Comparison of ENCODE assay signal across 8 cellular contexts in the genomic region with DNA sequence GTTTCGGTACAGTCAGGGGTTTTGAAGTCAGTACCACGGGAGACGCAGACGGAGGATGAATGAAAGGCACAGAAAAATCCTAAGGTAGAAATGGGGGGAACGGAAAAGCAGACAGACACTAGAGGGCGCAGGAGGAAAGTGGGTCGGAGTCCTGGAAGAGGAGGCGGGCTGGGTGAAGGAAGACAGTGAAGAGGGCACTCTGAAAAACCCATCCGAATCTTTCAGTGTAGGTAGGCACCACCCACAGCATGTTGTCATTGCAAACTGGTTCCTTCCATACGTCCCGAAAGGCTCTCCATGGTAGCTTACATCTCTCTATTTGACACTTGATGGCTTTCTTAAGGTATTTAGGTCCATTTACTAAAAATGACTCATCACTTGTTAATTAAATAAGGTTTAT. TPM values are rescaled to one million over a fixed set of nuclear protein-coding genes. Genes with fewer than 3 reads are reported as not detected.
DNase-seq lines count a peak whose midpoint lies in the region; ATAC-seq and TF ChIP-seq lines count a peak whose summit lies in the region.

No MANE protein-coding gene starts in this region.

- ATAC-seq in GM18867 (IDR thresholded peaks at IDR 0.05; ENCODE audit: unreplicated experiment) (peak; percentile 57), HG03175 (IDR thresholded peaks at IDR 0.05; ENCODE audit: unreplicated experiment) (peak; percentile 71)
- peak; percentile 79 for ATAC-seq in activated CD4-positive, alpha-beta T cell treated with anti-CD3 and anti-CD28 coated beads for 36 hours

- TF ChIP-seq CTCF in AG10803 (conservative IDR thresholded peaks at IDR 0.05; ENCODE audit: low read length), result peak; percentile 94
- peak; percentile 95 for TF ChIP-seq CTCF in choroid plexus epithelial cell (conservative IDR thresholded peaks at IDR 0.05; ENCODE audit: low read depth, low read length)

- peaks cover 4% of the 10 kb centered on the region for H3K27me3 Mint-ChIP-seq in activated CD4-positive, alpha-beta T cell treated with anti-CD3 and anti-CD28 coated beads for 36 hours

- peaks cover 13% of the 10 kb centered on the region for H3K4me1 Mint-ChIP-seq in activated CD4-positive, alpha-beta T cell treated with anti-CD3 and anti-CD28 coated beads for 36 hours

- no peak overlapping the region for H3K4me3 ChIP-seq in AG10803 (ENCODE audit: low read length)
- peak overlapping the region; percentile 5 for H3K4me3 ChIP-seq in choroid plexus epithelial cell (ENCODE audit: low read depth, low read length)

- CTCF ChIA-PET in activated CD4-positive, alpha-beta T cell treated with anti-CD3 and anti-CD28 coated beads for 36 hours (lab: Charles Lee), result interaction anchor here (0.6 to 4.5 kb wide), 24 partner anchors 8 to 1995 kb away, joined by 3 to 62 read pairs (median 4); no protein-coding TSS in a partner anchor

- H3K27ac Mint-ChIP-seq in activated CD4-positive, alpha-beta T cell treated with anti-CD3 and anti-CD28 coated beads for 36 hours, result no peak overlapping the region

- intact Hi-C loops in activated CD4-positive, alpha-beta T cell treated with anti-CD3 and anti-CD28 coated beads for 36 hours (cut with DNase I, micrococcal nuclease), result loop anchor here (1.0 to 5.0 kb wide), 11 partner anchors 17 to 898 kb away; no protein-coding TSS in a partner anchor

- H3K4me3 Mint-ChIP-seq in activated CD4-positive, alpha-beta T cell treated with anti-CD3 and anti-CD28 coated beads for 36 hours, result no peak overlapping the region

- peaks cover 7% of the 10 kb centered on the region for H3K36me3 Mint-ChIP-seq in activated CD4-positive, alpha-beta T cell treated with anti-CD3 and anti-CD28 coated beads for 36 hours (ENCODE audit: low read depth)

- no peaks in the 10 kb centered on the region for H3K9me3 Mint-ChIP-seq in activated CD4-positive, alpha-beta T cell treated with anti-CD3 and anti-CD28 coated beads for 36 hours (ENCODE audit: low read depth)

- DNase-seq in AG10803 (ENCODE audit: low read depth) (peak; percentile 44), NCI-H510A (lab: John Stamatoyannopoulos, UW) (peak; percentile 72), choroid plexus epithelial cell (ENCODE audit: low read depth) (peak; percentile 68), medulla oblongata (ENCODE audit: extremely low spot score) (peak; percentile 81)
- peak; percentile 83 for DNase-seq in activated CD4-positive, alpha-beta T cell treated with anti-CD3 and anti-CD28 coated beads for 36 hours
- peak; percentile 40 to 45 for DNase-seq in stimulated activated CD8-positive, alpha-beta memory T cell treated with anti-CD3 and anti-CD28 coated beads, Interleukin-4, amount 100 ng/mL, for 1 hour (ENCODE audit: low read depth in 2 of 2, low spot score in 1 of 2)

- POLR2A ChIA-PET in activated CD4-positive, alpha-beta T cell treated with anti-CD3 and anti-CD28 coated beads for 36 hours (lab: Charles Lee), result no interaction called here

RNA-seq across cellular contexts. Expression of a gene that starts 18.5 kb away (rescaled TPM):
- total RNA-seq in activated CD4-positive, alpha-beta T cell treated with anti-CD3 and anti-CD28 coated beads for 36 hours, result 10 to 100 TPM; 13.7 to 25.7 TPM
